Comparison of ENCODE assay signal across 10 cellular contexts in the genomic region with DNA sequence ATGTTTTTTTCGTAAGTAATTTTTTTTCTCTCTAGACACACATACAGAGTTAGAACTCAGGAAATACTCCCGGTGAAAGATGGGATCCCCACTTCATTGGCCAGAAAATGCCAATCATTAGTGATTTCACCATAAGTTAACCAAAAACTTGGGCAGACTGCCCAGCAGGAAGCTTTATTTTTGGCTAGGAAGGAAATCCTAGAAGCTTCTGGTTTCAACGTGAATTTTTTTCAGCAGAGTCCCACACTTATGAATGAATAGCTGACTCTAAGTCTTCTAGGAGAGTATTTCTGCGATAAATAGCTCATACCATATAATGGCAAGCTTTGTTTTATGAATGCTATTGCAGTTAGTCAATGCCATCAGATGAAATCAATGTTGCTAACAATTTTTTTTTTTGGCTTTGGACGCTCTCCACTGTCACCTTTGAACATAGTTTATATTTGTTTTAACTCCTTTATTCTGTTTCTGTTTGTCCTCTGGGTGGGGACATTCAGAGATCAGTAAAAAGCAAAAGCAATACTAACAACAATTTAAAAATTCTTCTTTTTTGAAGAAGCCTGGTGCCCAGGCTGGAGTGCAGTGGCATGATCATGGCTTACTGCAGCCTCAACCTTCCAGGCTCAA. TPM values are rescaled to one million over a fixed set of nuclear protein-coding genes. Genes with fewer than 3 reads are reported as not detected.
DNase-seq lines count a peak whose midpoint lies in the region; ATAC-seq lines count a peak whose summit lies in the region.
"Had no signal": no experiment of that assay in that cellular context is flagged by ENCODE, and none has a peak within 500 bp of the region (broad histone marks: within the 10 kb centered on the region; RNA-seq: fewer than 3 reads in every experiment).

No MANE protein-coding gene starts in this region.

- no peaks in the 10 kb centered on the region for H3K9me3 Mint-ChIP-seq in activated T-cell treated with anti-CD3 and anti-CD28 coated beads, Interleukin-2, amount 50 U/mL, for 24 hours
- H3K9me3 Mint-ChIP-seq in T-cell: no peaks in the 10 kb centered on the region
- H3K9me3 Mint-ChIP-seq in stimulated activated effector memory CD8-positive, alpha-beta T cell treated with anti-CD3 and anti-CD28 coated beads, Interleukin-12 subunit alpha, Interleukin-12 subunit beta, amount 100 ng/mL, for 72 hours: no peaks in the 10 kb centered on the region

- no peak for ATAC-seq in T-cell (replicated peaks in 1 of 4)
- no peak for ATAC-seq in stimulated activated effector memory CD8-positive, alpha-beta T cell treated with anti-CD3 and anti-CD28 coated beads, Interleukin-12 subunit alpha, Interleukin-12 subunit beta, amount 100 ng/mL, for 72 hours
- ATAC-seq in GM21786 (IDR thresholded peaks at IDR 0.05; ENCODE audit: unreplicated experiment): no peak
- ATAC-seq in GM18870 (IDR thresholded peaks at IDR 0.05; ENCODE audit: unreplicated experiment): no peak

- POLR2A ChIA-PET in T-cell (lab: Charles Lee): no interaction called here

- H3K36me3 Mint-ChIP-seq in activated T-cell treated with anti-CD3 and anti-CD28 coated beads, Interleukin-2, amount 50 U/mL, for 24 hours (ENCODE audit: low read depth): peaks cover 97% of the 10 kb centered on the region
- H3K36me3 Mint-ChIP-seq in T-cell: peaks cover 44% of the 10 kb centered on the region
- peaks cover 100% of the 10 kb centered on the region for H3K36me3 Mint-ChIP-seq in stimulated activated effector memory CD8-positive, alpha-beta T cell treated with anti-CD3 and anti-CD28 coated beads, Interleukin-12 subunit alpha, Interleukin-12 subunit beta, amount 100 ng/mL, for 72 hours

- CTCF ChIA-PET in T-cell (lab: Charles Lee): interaction anchor here (0.5 to 0.7 kb wide), 2 partner anchors 24 to 27 kb away, joined by 3 read pairs; no protein-coding TSS in a partner anchor

- peak overlapping the region; percentile 85 for H3K27ac Mint-ChIP-seq in activated T-cell treated with anti-CD3 and anti-CD28 coated beads, Interleukin-2, amount 50 U/mL, for 24 hours
- peak overlapping the region; percentile 58 to 74 for H3K27ac Mint-ChIP-seq in T-cell
- peak overlapping the region; percentile 65 for H3K27ac Mint-ChIP-seq in stimulated activated effector memory CD8-positive, alpha-beta T cell treated with anti-CD3 and anti-CD28 coated beads, Interleukin-12 subunit alpha, Interleukin-12 subunit beta, amount 100 ng/mL, for 72 hours

- no peak overlapping the region for H3K4me3 Mint-ChIP-seq in activated T-cell treated with anti-CD3 and anti-CD28 coated beads, Interleukin-2, amount 50 U/mL, for 24 hours
- peak overlapping the region in 1 of 3 donors; percentile 62 for H3K4me3 Mint-ChIP-seq in T-cell
- peak overlapping the region; percentile 12 for H3K4me3 Mint-ChIP-seq in stimulated activated effector memory CD8-positive, alpha-beta T cell treated with anti-CD3 and anti-CD28 coated beads, Interleukin-12 subunit alpha, Interleukin-12 subunit beta, amount 100 ng/mL, for 72 hours

- H3K4me1 Mint-ChIP-seq in activated T-cell treated with anti-CD3 and anti-CD28 coated beads, Interleukin-2, amount 50 U/mL, for 24 hours (ENCODE audit: low read depth): peaks cover 89% of the 10 kb centered on the region
- H3K4me1 Mint-ChIP-seq in T-cell: peaks cover 62 to 87% (median 80%) of the 10 kb centered on the region in 3 donors
- peaks cover 58% of the 10 kb centered on the region for H3K4me1 Mint-ChIP-seq in stimulated activated effector memory CD8-positive, alpha-beta T cell treated with anti-CD3 and anti-CD28 coated beads, Interleukin-12 subunit alpha, Interleukin-12 subunit beta, amount 100 ng/mL, for 72 hours

- no peaks in the 10 kb centered on the region for H3K27me3 Mint-ChIP-seq in activated T-cell treated with anti-CD3 and anti-CD28 coated beads, Interleukin-2, amount 50 U/mL, for 24 hours
- H3K27me3 Mint-ChIP-seq in T-cell: no peaks in the 10 kb centered on the region

- DNase-seq in activated T-cell treated with anti-CD3 and anti-CD28 coated beads, Interleukin-2, amount 50 U/mL, for 24 hours: no peak
- DNase-seq in activated T-cell treated with anti-CD3 and anti-CD28 coated beads for 4 hours (no peak), T-cell (no peak), glomerular visceral epithelial cell (ENCODE audit: extremely low spot score) (peak; percentile 39), AG08396 (ENCODE audit: low spot score) (no peak)
- no peak for DNase-seq in stimulated activated effector memory CD8-positive, alpha-beta T cell treated with anti-CD3 and anti-CD28 coated beads, Interleukin-12 subunit alpha, Interleukin-12 subunit beta, amount 100 ng/mL, for 72 hours (ENCODE audit: low spot score in 2 of 2)
- DNase-seq: KG1, occipital lobe had no signal

RNA-seq across cellular contexts. Expression of gene PPP1CC, which starts 9.5 kb away (rescaled TPM):
- 100 to 1,000 TPM; 113 to 154 (median 134) TPM for total RNA-seq in T-cell

RNA-seq across cellular contexts. Expression of gene HVCN1, which starts 44.3 kb away (rescaled TPM):
- 10 to 100 TPM in 3 of 5 donors, 1 to 10 TPM in 2; 5.6 to 18.7 (median 14.2) TPM for total RNA-seq in T-cell
